9 cellular contexts compared by ENCODE assay signal in genomic region chr19:13864513-13865242, GRCh38.
DNase-seq lines count a peak whose midpoint lies in the region; ATAC-seq and TF ChIP-seq lines count a peak whose summit lies in the region.
"Had no signal": no experiment of that assay in that cellular context is flagged by ENCODE, and none has a peak within 500 bp of the region (broad histone marks: within the 10 kb centered on the region; RNA-seq: fewer than 3 reads in every experiment).

No MANE protein-coding gene starts in this region.

- in situ Hi-C loops in GM13976 (cut with MboI; ENCODE audit: low sequenced_read_pairs, unreplicated experiment), result loop anchor here (5.0 to 25.0 kb wide), 2 partner anchors 82 to 602 kb away; no protein-coding TSS in a partner anchor

- H3K9me3 Mint-ChIP-seq in effector memory CD8-positive, alpha-beta T cell, result no peaks in the 10 kb centered on the region

- H3K4me1 Mint-ChIP-seq in effector memory CD8-positive, alpha-beta T cell (ENCODE audit: low read depth in 2 of 2), result peaks cover 33 to 40% of the 10 kb centered on the region in 2 donors

- DNase-seq in D341Med (ENCODE audit: low spot score) (peak; percentile 65), NCI-H2171 (lab: John Stamatoyannopoulos, UW) (peak; percentile 44), retina (peak; percentile 60), DMS153 treated with DMSO at 0.1 percent for 48 hours (lab: John Stamatoyannopoulos, UW; ENCODE audit: unreplicated experiment) (no peak), GM13976 (ENCODE audit: low spot score) (no peak)
- no peak for DNase-seq in effector memory CD8-positive, alpha-beta T cell
- DNase-seq: NCI-H1436 had no signal

- H3K27me3 Mint-ChIP-seq in effector memory CD8-positive, alpha-beta T cell, result peaks cover 30 to 52% of the 10 kb centered on the region in 2 donors

- peaks cover 21% of the 10 kb centered on the region for H3K36me3 Mint-ChIP-seq in effector memory CD8-positive, alpha-beta T cell (ENCODE audit: insufficient read depth)

- TF ChIP-seq CTCF in GM13976 (IDR thresholded peaks at IDR 0.05; ENCODE audit: borderline replicate concordance, control extremely low read depth, extremely low read depth, insufficient read depth, missing control alignments), result no peak

- peak overlapping the region; percentile 57 to 93 for H3K4me3 Mint-ChIP-seq in effector memory CD8-positive, alpha-beta T cell

- H3K27ac Mint-ChIP-seq in effector memory CD8-positive, alpha-beta T cell, result peak overlapping the region in 1 of 2 donors; percentile 100

- ATAC-seq in effector memory CD8-positive, alpha-beta T cell (replicated peaks), result no peak
- ATAC-seq in HG03442 (IDR thresholded peaks at IDR 0.05; ENCODE audit: unreplicated experiment) (no peak), GM21515 (IDR thresholded peaks at IDR 0.05; ENCODE audit: unreplicated experiment) (no peak)

Comparison
In these comparisons a context has a peak if more than half of its experiments do, and no peak if none do; other contexts are left out.
1. DNase-seq: peak in D341Med (single experiment), NCI-H2171 (single experiment) and retina (single experiment); none in effector memory CD8-positive, alpha-beta T cell (0 of 3), DMS153 treated with DMSO at 0.1 percent for 48 hours (single experiment) and GM13976 (single experiment).